11 cellular contexts compared by ENCODE assay signal in the genomic region with DNA sequence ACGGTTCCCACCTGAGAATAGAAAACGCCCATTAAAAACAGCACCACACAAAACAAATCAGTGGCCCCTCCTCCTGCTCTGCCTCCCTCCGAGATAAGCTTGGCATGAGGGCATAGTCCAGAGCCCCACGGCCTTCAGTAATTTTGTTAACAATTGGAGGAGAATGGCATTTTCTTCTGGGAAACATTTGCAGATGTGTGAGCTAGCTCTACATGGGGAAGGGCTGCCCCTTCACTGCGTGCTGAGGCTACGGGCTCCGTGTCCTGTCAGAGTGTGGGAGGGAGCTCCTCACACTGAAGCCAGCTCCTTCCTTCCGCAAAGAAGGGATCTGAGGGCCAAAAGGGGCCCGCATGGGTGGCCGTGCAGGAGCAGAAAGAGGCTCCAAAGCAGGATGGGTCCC. TPM values are rescaled to one million over a fixed set of nuclear protein-coding genes. Genes with fewer than 3 reads are reported as not detected.
A peak's percentile ranks its signal among the peaks of the same experiment; 100 is the strongest.
DNase-seq lines count a peak whose midpoint lies in the region; ATAC-seq and TF ChIP-seq lines count a peak whose summit lies in the region.
"Had no signal": no experiment of that assay in that cellular context is flagged by ENCODE, and none has a peak within 500 bp of the region (broad histone marks: within the 10 kb centered on the region; RNA-seq: fewer than 3 reads in every experiment).

No MANE protein-coding gene starts in this region.

- H3K36me3 ChIP-seq in IMR-90 (ENCODE audit: control insufficient read depth, insufficient read depth, low read length): peaks cover 4% of the 10 kb centered on the region; the same call in 1 of the 2 replicates
- H3K36me3 ChIP-seq in liver (ENCODE audit: control insufficient read depth in 4 of 4, insufficient read depth in 3 of 4, low read depth in 1 of 4, low read length in 3 of 4): no peaks in the 10 kb centered on the region
- no peaks in the 10 kb centered on the region for H3K36me3 ChIP-seq in spleen

- TF ChIP-seq RAD21 in IMR-90 (IDR thresholded peaks at IDR 0.05; ENCODE audit: low read length) (no peak), liver (IDR thresholded peaks at IDR 0.05) (peak in 1 of 2 donors; percentile 36)

- TF ChIP-seq POLR2A in IMR-90 (IDR thresholded peaks at IDR 0.05; ENCODE audit: low read depth, low read length) (no peak), spleen (IDR thresholded peaks at IDR 0.05) (no peak)

- H2BK20ac ChIP-seq in IMR-90 (ENCODE audit: low read depth, low read length): peak overlapping the region; percentile 94

- 30% methylated on average over 4 of the region's 10 CpGs; no CpG with 5 or more reads in 1 of the 2 experiments for WGBS in IMR-90 (ENCODE audit: extremely low coverage in 2 of 2, insufficient read length in 1 of 2), 2 experiments
- 36% methylated on average over 10 of the region's 10 CpGs for WGBS in liver
- 46 to 67% (median 54%) methylated on average over 7 to 10 of the region's 10 CpGs for WGBS in spleen, 5 donors

- H4K91ac ChIP-seq in IMR-90 (ENCODE audit: insufficient read depth, low read depth, low read length): peak overlapping the region; percentile 93

- TF ChIP-seq CTCF in IMR-90 (conservative IDR thresholded peaks at IDR 0.05; ENCODE audit: low read depth, low read length) (no peak), liver (IDR thresholded peaks at IDR 0.05; ENCODE audit: low read depth, low read length, missing input control) (no peak), spleen (IDR thresholded peaks at IDR 0.05 in 8 of 11, conservative IDR thresholded peaks at IDR 0.05 in 3 of 11) (no peak), dorsolateral prefrontal cortex (IDR thresholded peaks at IDR 0.05 in 54 of 56, conservative IDR thresholded peaks at IDR 0.05 in 2 of 56; ENCODE audit: low read depth in 1 of 56, partially characterized antibody in 56 of 56) (no peak)

- peak overlapping the region; percentile 84 for H2BK5ac ChIP-seq in IMR-90 (ENCODE audit: low read depth, low read length, poor library complexity, severe bottlenecking)

- H3K14ac ChIP-seq in IMR-90 (replicated peaks; ENCODE audit: low read depth, low read length): peak overlapping the region; percentile 71

- no TSS peak for BruUV-seq in IMR-90 (replicated peaks; lab: Mats Ljungman, UMichigan)

- H3K9me1 ChIP-seq in IMR-90 (ENCODE audit: insufficient read depth, low read length): peaks cover 41% of the 10 kb centered on the region

- intact Hi-C loops in IMR-90 (cut with micrococcal nuclease) (no loop called here), spleen (cut with DNase I; ENCODE audit: low total_unique reads) (no loop called here), dorsolateral prefrontal cortex (cut with DNase I) (no loop called here)

- ATAC-seq in IMR-90 (ENCODE audit: low read depth): peak; percentile 33; the same call in 1 of the 2 replicates
- no peak for ATAC-seq in GM21576 (IDR thresholded peaks at IDR 0.05; ENCODE audit: unreplicated experiment)
- ATAC-seq in HG02610 (IDR thresholded peaks at IDR 0.05; ENCODE audit: unreplicated experiment): no peak

- in situ Hi-C loops in IMR-90 (cut with MboI; ENCODE audit: low sequenced_read_pairs): no loop called here

- H3K4me3 ChIP-seq in IMR-90 (ENCODE audit: insufficient read depth, low read depth, low read length) (no peak overlapping the region), liver (ENCODE audit: low read depth in 1 of 3, low read length in 3 of 3) (no peak overlapping the region), spleen (no peak overlapping the region), dorsolateral prefrontal cortex (no peak overlapping the region)

- peak overlapping the region; percentile 42 for H3K4me2 ChIP-seq in IMR-90 (ENCODE audit: low read depth, low read length)

- H3K18ac ChIP-seq in IMR-90 (ENCODE audit: low read depth, low read length): peak overlapping the region; percentile 98

- dilution Hi-C loops in IMR-90 (cut with HindIII; ENCODE audit: low sequenced_read_pairs, unreplicated experiment): no loop called here

- peak overlapping the region; percentile 87 for H3K4ac ChIP-seq in IMR-90 (ENCODE audit: low read depth, low read length)

- H2AFZ ChIP-seq in IMR-90 (replicated peaks; ENCODE audit: low read length, poor library complexity): no peak overlapping the region

- DNase-seq in IMR-90 (no peak), cerebellar cortex (ENCODE audit: low spot score) (peak; percentile 12), spleen (no peak), SHP77 (lab: John Stamatoyannopoulos, UW) (no peak), dorsolateral prefrontal cortex (no peak)
- DNase-seq: H7, KG1, RPMI8226 had no signal

- H3K9me3 ChIP-seq in IMR-90 (ENCODE audit: control insufficient read depth, insufficient read depth, low read length) (no peaks in the 10 kb centered on the region), liver (ENCODE audit: control insufficient read depth in 4 of 4, low read length in 3 of 4) (no peaks in the 10 kb centered on the region), spleen (no peaks in the 10 kb centered on the region)

- CTCF ChIA-PET in IMR-90 (lab: Yijun Ruan, JAX): interaction anchor here (1.0 to 1.9 kb wide), 3 partner anchors 13 to 142 kb away, joined by 4 to 7 read pairs (median 5); no protein-coding TSS in a partner anchor

- peak overlapping the region; percentile 69 for H2AK5ac ChIP-seq in IMR-90 (ENCODE audit: low read depth, low read length)

- H3K79me1 ChIP-seq in IMR-90 (ENCODE audit: low read depth in 1 of 2, low read length in 2 of 2): peaks cover 48 to 85% of the 10 kb centered on the region in 2 experiments

- H3K27me3 ChIP-seq in IMR-90 (ENCODE audit: control insufficient read depth, insufficient read depth, low read length) (no peaks in the 10 kb centered on the region), liver (ENCODE audit: control insufficient read depth in 4 of 4, insufficient read depth in 4 of 4, low read length in 3 of 4) (no peaks in the 10 kb centered on the region), spleen (replicated peaks in 1 of 7) (no peaks in the 10 kb centered on the region), dorsolateral prefrontal cortex (no peaks in the 10 kb centered on the region)

- peak overlapping the region; percentile 83 for H2BK120ac ChIP-seq in IMR-90 (ENCODE audit: low read depth, low read length)

- H3K9ac ChIP-seq in IMR-90 (ENCODE audit: low read depth, low read length): peak overlapping the region; percentile 68
- no peak overlapping the region for H3K9ac ChIP-seq in liver (ENCODE audit: low read depth in 1 of 2, low read length in 2 of 2)

- peak overlapping the region; percentile 83 for H3K23ac ChIP-seq in IMR-90 (ENCODE audit: low read depth, low read length)

- peak overlapping the region; percentile 72 to 76; a peak in 3 of 4 replicates for H4K8ac ChIP-seq in IMR-90 (ENCODE audit: low read depth in 2 of 2, low read length in 2 of 2)

- POLR2A ChIA-PET in IMR-90 (lab: Charles Lee; ENCODE audit: unreplicated experiment): interaction anchor here (1.6 kb wide), 1 partner anchor 10 kb away, joined by 5 read pairs; no protein-coding TSS in a partner anchor

- H4K20me1 ChIP-seq in IMR-90 (ENCODE audit: insufficient read depth, low read length): peaks cover 58% of the 10 kb centered on the region

- H3K27ac ChIP-seq in IMR-90 (ENCODE audit: insufficient read depth, low read length): peak overlapping the region; percentile 93
- H3K27ac ChIP-seq in liver (ENCODE audit: low read depth in 1 of 2, low read length in 2 of 2): peak overlapping the region; percentile 14 to 38
- H3K27ac ChIP-seq in spleen: peak overlapping the region in 6 of 8 donors; percentile 43 to 71 (median 56)
- H3K27ac ChIP-seq in dorsolateral prefrontal cortex: peak overlapping the region in 1 of 59 donors; percentile 28

- H2BK15ac ChIP-seq in IMR-90 (ENCODE audit: low read depth, low read length): peak overlapping the region; percentile 83; the same call in 2 of the 3 replicates

- H3K56ac ChIP-seq in IMR-90 (ENCODE audit: extremely low read depth, insufficient read depth, low read length): no peak overlapping the region

- H3K4me1 ChIP-seq in IMR-90 (ENCODE audit: control insufficient read depth, insufficient read depth, low read length) (peaks cover 44% of the 10 kb centered on the region), liver (ENCODE audit: control insufficient read depth in 4 of 4, insufficient read depth in 4 of 4, low read length in 3 of 4) (peaks cover 6 to 29% (median 21%) of the 10 kb centered on the region in 4 donors), spleen (peaks cover 12 to 84% (median 42%) of the 10 kb centered on the region in 6 donors)

- peak overlapping the region; percentile 96; the same call in 1 of the 2 replicates for H4K5ac ChIP-seq in IMR-90 (ENCODE audit: low read depth, low read length)

- peak overlapping the region; percentile 39 for H2AK9ac ChIP-seq in IMR-90 (replicated peaks; ENCODE audit: low read depth, low read length, poor library complexity)

TF ChIP-seq in IMR-90, 13 proteins besides CTCF, POLR2A, EP300 and RAD21 (continues in another document):
- TF ChIP-seq MAFK (IDR thresholded peaks at IDR 0.05; ENCODE audit: low read depth, low read length): no peak

TF ChIP-seq in liver, 16 proteins besides CTCF, POLR2A, EP300 and RAD21 (continues in another document):
- peak; percentile 77 to 80 for TF ChIP-seq HNF4A (conservative IDR thresholded peaks at IDR 0.05)

RNA-seq across cellular contexts. Expression of gene GRK5, which starts 15.2 kb away (rescaled TPM):
- 11.9 and 12.9 TPM in 2 replicates for total RNA-seq in IMR-90 (2012; rRNA removed)
- polyA plus RNA-seq in IMR-90 (2012; rRNA removed): 13.7 and 16.3 TPM in 2 replicates
- polyA plus RNA-seq in IMR-90 (2012; cell fraction: cytosol; rRNA removed): 14.9 and 16.1 TPM in 2 replicates
- 13.4 and 27.1 TPM in 2 replicates for polyA plus RNA-seq in IMR-90 (2012; cell fraction: nucleus; rRNA removed; ENCODE audit: low replicate concordance)
- 1 to 10 TPM; 4.5 to 6.6 TPM for total RNA-seq in liver
- polyA plus RNA-seq in liver: 1 to 10 TPM; 2.1 to 5.7 TPM
- total RNA-seq in spleen: 10 to 100 TPM; 47.2 to 85.2 (median 59.7) TPM
- polyA plus RNA-seq in spleen: 10 to 100 TPM; 15.5 to 25.0 (median 18.4) TPM
- 10 to 100 TPM in 113 of 120 experiments, 1 to 10 TPM in 7; 5.5 to 27.8 (median 14.1) TPM for total RNA-seq in dorsolateral prefrontal cortex

RNA-seq across cellular contexts. Expression of gene PRDX3, which starts 43.9 kb away (rescaled TPM):
- total RNA-seq in IMR-90 (2012; rRNA removed) (169 and 195 TPM in 2 replicates), liver (100 to 1,000 TPM; 176 to 247 TPM), spleen (100 to 1,000 TPM in 3 of 7 donors, 10 to 100 TPM in 4; 77.5 to 138 (median 98.7) TPM), dorsolateral prefrontal cortex (100 to 1,000 TPM in 10 of 120 experiments, 10 to 100 TPM in 110; 62.3 to 112 (median 87.0) TPM)
- polyA plus RNA-seq in IMR-90 (2012; rRNA removed) (173 and 187 TPM in 2 replicates), liver (100 to 1,000 TPM; 268 to 307 TPM), spleen (100 to 1,000 TPM in 1 of 3 donors, 10 to 100 TPM in 2; 61.9 to 130 (median 94.2) TPM)
- polyA plus RNA-seq in IMR-90 (2012; cell fraction: cytosol; rRNA removed): 60.3 and 63.2 TPM in 2 replicates
- polyA plus RNA-seq in IMR-90 (2012; cell fraction: nucleus; rRNA removed; ENCODE audit: low replicate concordance): 17.7 and 85.4 TPM in 2 replicates

RNA-seq across cellular contexts. Expression of gene SFXN4, which starts 57.0 kb away (rescaled TPM):
- total RNA-seq in IMR-90 (2012; rRNA removed): 10.6 and 12.0 TPM in 2 replicates
- 10.6 and 12.5 TPM in 2 replicates for polyA plus RNA-seq in IMR-90 (2012; rRNA removed)
- 5.4 and 6.0 TPM in 2 replicates for polyA plus RNA-seq in IMR-90 (2012; cell fraction: cytosol; rRNA removed)
- polyA plus RNA-seq in IMR-90 (2012; cell fraction: nucleus; rRNA removed; ENCODE audit: low replicate concordance): 6.3 and 26.3 TPM in 2 replicates
- 10 to 100 TPM; 12.4 to 34.1 TPM for total RNA-seq in liver
- polyA plus RNA-seq in liver: 10 to 100 TPM; 20.7 to 27.5 TPM
- 10 to 100 TPM; 13.3 to 32.1 (median 21.3) TPM for total RNA-seq in spleen
- polyA plus RNA-seq in spleen: 10 to 100 TPM; 39.4 to 68.3 (median 58.2) TPM
- total RNA-seq in dorsolateral prefrontal cortex: 10 to 100 TPM; 22.4 to 49.6 (median 31.7) TPM
